Comparison of ENCODE assay signal across 17 cellular contexts in genomic region chr12:3598896-3599295, GRCh38.
DNase-seq lines count a peak whose midpoint lies in the region; ATAC-seq and TF ChIP-seq lines count a peak whose summit lies in the region.
"Had no signal": no experiment of that assay in that cellular context is flagged by ENCODE, and none has a peak within 500 bp of the region (broad histone marks: within the 10 kb centered on the region; RNA-seq: fewer than 3 reads in every experiment).

No MANE protein-coding gene starts in this region.

- no peak overlapping the region for H3K27ac Mint-ChIP-seq in natural killer cell treated with Interleukin-12 subunit alpha and Interleukin-12 subunit beta and Interleukin-15 and Interleukin-18, amount 100 ng/mL, for 72 hours
- H3K27ac Mint-ChIP-seq in natural killer cell (no peak overlapping the region), glutamatergic neuron (ENCODE audit: unreplicated experiment) (peak overlapping the region; percentile 44)
- H3K27ac Mint-ChIP-seq: CD8-positive, alpha-beta memory T cell; HFFc6 had no signal

- H3K9me2 ChIP-seq in OCI-LY7 (ENCODE audit: insufficient read depth, low read length): no peaks in the 10 kb centered on the region

- no peaks in the 10 kb centered on the region for H3K4me1 ChIP-seq in OCI-LY7 (ENCODE audit: insufficient read depth, low read length, poor library complexity, severe bottlenecking)
- H3K4me1 ChIP-seq: Caco-2 had no signal

- H3K4me1 Mint-ChIP-seq in natural killer cell treated with Interleukin-12 subunit alpha and Interleukin-12 subunit beta and Interleukin-15 and Interleukin-18, amount 100 ng/mL, for 72 hours (ENCODE audit: low read depth in 2 of 2): no peaks in the 10 kb centered on the region
- no peaks in the 10 kb centered on the region for H3K4me1 Mint-ChIP-seq in natural killer cell
- peaks cover 57% of the 10 kb centered on the region for H3K4me1 Mint-ChIP-seq in glutamatergic neuron (ENCODE audit: low read depth, unreplicated experiment)
- H3K4me1 Mint-ChIP-seq: CD8-positive, alpha-beta memory T cell had no signal

- no peak overlapping the region for H3K4me3 Mint-ChIP-seq in natural killer cell treated with Interleukin-12 subunit alpha and Interleukin-12 subunit beta and Interleukin-15 and Interleukin-18, amount 100 ng/mL, for 72 hours
- H3K4me3 Mint-ChIP-seq in natural killer cell: no peak overlapping the region
- H3K4me3 Mint-ChIP-seq in glutamatergic neuron (ENCODE audit: unreplicated experiment): peak overlapping the region; percentile 30
- H3K4me3 Mint-ChIP-seq: CD8-positive, alpha-beta memory T cell; HFFc6 had no signal

- ATAC-seq in natural killer cell treated with Interleukin-12 subunit alpha and Interleukin-12 subunit beta and Interleukin-15 and Interleukin-18, amount 100 ng/mL, for 72 hours: no peak
- ATAC-seq in natural killer cell (no peak), GM19455 (IDR thresholded peaks at IDR 0.05; ENCODE audit: unreplicated experiment) (no peak)

- no peaks in the 10 kb centered on the region for H3K36me3 Mint-ChIP-seq in natural killer cell treated with Interleukin-12 subunit alpha and Interleukin-12 subunit beta and Interleukin-15 and Interleukin-18, amount 100 ng/mL, for 72 hours
- H3K36me3 Mint-ChIP-seq in natural killer cell (no peaks in the 10 kb centered on the region), glutamatergic neuron (ENCODE audit: unreplicated experiment) (peaks cover 3% of the 10 kb centered on the region)
- H3K36me3 Mint-ChIP-seq: CD8-positive, alpha-beta memory T cell had no signal

- DNase-seq in natural killer cell treated with Interleukin-12 subunit alpha and Interleukin-12 subunit beta and Interleukin-15 and Interleukin-18, amount 100 ng/mL, for 72 hours (ENCODE audit: low spot score): peak; percentile 1
- no peak for DNase-seq in natural killer cell
- no peak for DNase-seq in glutamatergic neuron
- DNase-seq in posterior vena cava (ENCODE audit: low spot score): peak; percentile 12
- no peak for DNase-seq in dedifferentiated amniotic fluid mesenchymal stem cell (ENCODE audit: extremely low spot score)
- no peak for DNase-seq in OCI-LY7 (ENCODE audit: low spot score)
- DNase-seq: 8988T; AML-193; Caco-2; CD8-positive, alpha-beta memory T cell; DND-41; GDM1; HCEC 1CT; HFFc6 had no signal

- TF ChIP-seq CTCF in natural killer cell (IDR thresholded peaks at IDR 0.05): no peak
- no peak for TF ChIP-seq CTCF in glutamatergic neuron (IDR thresholded peaks at IDR 0.05; ENCODE audit: partially characterized antibody, unreplicated experiment)
- TF ChIP-seq CTCF in OCI-LY7 (conservative IDR thresholded peaks at IDR 0.05; ENCODE audit: low read length): no peak

- no peaks in the 10 kb centered on the region for H3K36me3 ChIP-seq in OCI-LY7 (ENCODE audit: insufficient read depth, low read length)
- H3K36me3 ChIP-seq: BLaER1 had no signal

- no peak overlapping the region for H3K4me2 ChIP-seq in OCI-LY7 (ENCODE audit: low read length)
- H3K4me2 ChIP-seq: BLaER1 had no signal

- no peaks in the 10 kb centered on the region for H4K20me1 ChIP-seq in OCI-LY7 (ENCODE audit: insufficient read depth, low read length)
- H4K20me1 ChIP-seq: BLaER1 had no signal

- POLR2A ChIA-PET in OCI-LY7 (lab: Charles Lee): no interaction called here

- H3K27ac ChIP-seq in OCI-LY7 (ENCODE audit: low read depth, low read length, poor library complexity, severe bottlenecking): no peak overlapping the region
- H3K27ac ChIP-seq: BLaER1, HL-60 had no signal

- H3K27me3 Mint-ChIP-seq in natural killer cell treated with Interleukin-12 subunit alpha and Interleukin-12 subunit beta and Interleukin-15 and Interleukin-18, amount 100 ng/mL, for 72 hours: peaks cover 0 to 5% of the 10 kb centered on the region in 2 donors
- peaks cover 15 to 17% of the 10 kb centered on the region in 2 donors for H3K27me3 Mint-ChIP-seq in natural killer cell (ENCODE audit: low read depth in 2 of 2)
- peaks cover 9% of the 10 kb centered on the region for H3K27me3 Mint-ChIP-seq in glutamatergic neuron (ENCODE audit: unreplicated experiment)

- no TSS peak for BruUV-seq in OCI-LY7 (replicated peaks; lab: Mats Ljungman, UMichigan)

- H3K79me2 ChIP-seq in OCI-LY7 (ENCODE audit: insufficient read depth, low read depth, low read length): no peaks in the 10 kb centered on the region

- CTCF ChIA-PET in OCI-LY7 (lab: Charles Lee; ENCODE audit: unreplicated experiment): no interaction called here

- intact Hi-C loops in natural killer cell (cut with micrococcal nuclease) (no loop called here), posterior vena cava (cut with DNase I) (no loop called here), OCI-LY7 (cut with micrococcal nuclease; ENCODE audit: unreplicated experiment) (no loop called here)

- H3K4me3 ChIP-seq in OCI-LY7 (ENCODE audit: low read depth, low read length, poor library complexity, severe bottlenecking): no peak overlapping the region
- H3K4me3 ChIP-seq: BLaER1 had no signal

- H3K9me3 Mint-ChIP-seq in natural killer cell treated with Interleukin-12 subunit alpha and Interleukin-12 subunit beta and Interleukin-15 and Interleukin-18, amount 100 ng/mL, for 72 hours: no peaks in the 10 kb centered on the region
- no peaks in the 10 kb centered on the region for H3K9me3 Mint-ChIP-seq in natural killer cell
- H3K9me3 Mint-ChIP-seq in glutamatergic neuron (ENCODE audit: unreplicated experiment): peaks cover 5% of the 10 kb centered on the region
- H3K9me3 Mint-ChIP-seq: CD8-positive, alpha-beta memory T cell; HFFc6 had no signal

- no peaks in the 10 kb centered on the region for H3K9me3 ChIP-seq in OCI-LY7 (ENCODE audit: low read length)
- H3K9me3 ChIP-seq: BLaER1, Caco-2 had no signal

- no peak overlapping the region for H2AFZ ChIP-seq in OCI-LY7 (ENCODE audit: low read length)

Comparison
In these comparisons a context has a peak if more than half of its experiments do, and no peak if none do; other contexts are left out.
1. DNase-seq: peak in natural killer cell treated with Interleukin-12 subunit alpha and Interleukin-12 subunit beta and Interleukin-15 and Interleukin-18, amount 100 ng/mL, for 72 hours (single experiment) and posterior vena cava (single experiment); none in natural killer cell (single experiment), glutamatergic neuron (single experiment), dedifferentiated amniotic fluid mesenchymal stem cell (single experiment) and OCI-LY7 (single experiment).